Comparison of ENCODE assay signal across 16 cellular contexts in genomic region chr6:159066479-159066878, GRCh38.
"Had no signal": no experiment of that assay in that cellular context is flagged by ENCODE, and none has a peak within 500 bp of the region (broad histone marks: within the 10 kb centered on the region; RNA-seq: fewer than 3 reads in every experiment).

No MANE protein-coding gene starts in this region.

- H3K4me3 ChIP-seq: colonic mucosa, left ventricle myocardium inferior, upper lobe of left lung had no signal

- H3K4me1 ChIP-seq: colonic mucosa, left ventricle myocardium inferior had no signal

- H3K9me3 Mint-ChIP-seq: activated T-cell treated with anti-CD3 and anti-CD28 coated beads, Interleukin-2, amount 50 U/mL, for 4 hours had no signal

- H3K9me3 ChIP-seq: colonic mucosa, left ventricle myocardium inferior had no signal

- H3K36me3 ChIP-seq: colonic mucosa, left ventricle myocardium inferior, upper lobe of left lung had no signal

- H3K27me3 ChIP-seq: colonic mucosa, upper lobe of left lung had no signal

- ATAC-seq: activated CD4-positive, CD25-positive, alpha-beta regulatory T cell treated with anti-CD3 and anti-CD28 coated beads, Interleukin-2, amount 50 U/mL, for 24 hours; activated T-cell treated with anti-CD3 and anti-CD28 coated beads, Interleukin-2, amount 50 U/mL, for 4 hours; right cardiac atrium; SK-N-SH treated with all-trans-retinoic acid at 6 μM for 48 hours had no signal

- H3K27ac ChIP-seq: colonic mucosa, epithelial cell of prostate, left ventricle myocardium inferior, upper lobe of left lung had no signal

- DNase-seq: activated CD4-positive, alpha-beta T cell treated with anti-CD3 and anti-CD28 coated beads, Interleukin-2, amount 50 U/mL, for 4 hours; activated gamma-delta T cell; activated T-cell treated with anti-CD3 and anti-CD28 coated beads, Interleukin-2, amount 50 U/mL, for 4 hours; effector CD8-positive, alpha-beta T cell; left ventricle myocardium inferior; mesendoderm; posterior cingulate gyrus; right cardiac atrium; stimulated activated CD4-positive, alpha-beta T cell treated with anti-CD3 and anti-CD28 coated beads, Interleukin-1b, Interleukin-23, amount 100 ng/mL, for 48 hours; stimulated activated naive CD4-positive, alpha-beta T cell; substantia nigra; upper lobe of left lung had no signal
